Comparison of ENCODE assay signal across 18 cellular contexts in the genomic region with DNA sequence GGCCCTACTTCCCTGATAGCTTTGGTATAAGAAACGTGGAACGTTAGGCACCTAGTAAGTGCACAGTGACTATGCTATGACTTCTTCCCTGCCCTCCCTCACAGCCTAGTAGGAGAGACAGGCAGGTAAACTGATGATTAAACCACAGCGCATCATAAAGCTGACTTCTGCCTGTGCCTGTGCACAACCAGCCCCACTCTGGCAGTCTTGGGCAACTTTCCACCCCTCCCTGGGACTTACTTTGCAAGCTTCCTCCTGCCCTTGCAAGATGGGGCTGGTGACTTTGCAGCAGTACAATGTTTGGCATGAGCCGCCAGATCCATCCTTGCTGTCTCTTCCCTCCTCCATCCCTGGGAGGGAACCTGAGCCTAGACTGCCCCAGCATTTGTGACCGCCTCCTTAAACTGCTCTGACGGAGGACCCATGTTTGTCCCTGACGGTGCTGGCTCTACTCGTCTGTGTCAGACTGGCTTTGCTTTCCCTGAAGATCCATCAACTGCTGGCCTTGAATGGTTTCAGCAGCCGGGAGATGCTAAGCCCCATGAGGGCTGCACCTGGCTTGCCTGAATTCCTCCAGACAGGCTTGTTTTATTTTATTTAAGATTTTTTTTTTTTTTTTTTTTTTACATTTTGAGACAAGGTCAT. TPM values are rescaled to one million over a fixed set of nuclear protein-coding genes. Genes with fewer than 3 reads are reported as not detected.
DNase-seq lines count a peak whose midpoint lies in the region; FAIRE-seq and TF ChIP-seq lines count a peak whose summit lies in the region.
"Had no signal": no experiment of that assay in that cellular context is flagged by ENCODE, and none has a peak within 500 bp of the region (broad histone marks: within the 10 kb centered on the region; RNA-seq: fewer than 3 reads in every experiment).

No MANE protein-coding gene starts in this region.

- no peaks in the 10 kb centered on the region for H3K9me3 Mint-ChIP-seq in nephron progenitor cell
- H3K9me3 Mint-ChIP-seq: IgD-negative memory B cell had no signal

- H3K36me3 ChIP-seq in BLaER1 treated with 17β-estradiol and CSF1 and Interleukin-3, amounts not matched to agents 10 nM and 100 nM: no peaks in the 10 kb centered on the region
- H3K36me3 ChIP-seq in bronchial epithelial cell (ENCODE audit: control insufficient read depth, insufficient read depth, low read length): no peaks in the 10 kb centered on the region
- H3K36me3 ChIP-seq in PC-9 (ENCODE audit: low read depth): no peaks in the 10 kb centered on the region
- H3K36me3 ChIP-seq: MG63, SJSA1 had no signal

- no peak overlapping the region for H3K4me3 Mint-ChIP-seq in nephron progenitor cell
- H3K4me3 Mint-ChIP-seq: IgD-negative memory B cell had no signal

- no peaks in the 10 kb centered on the region for H3K36me3 Mint-ChIP-seq in nephron progenitor cell (ENCODE audit: low read depth)
- H3K36me3 Mint-ChIP-seq: IgD-negative memory B cell had no signal

- no peaks in the 10 kb centered on the region for H3F3A ChIP-seq in PC-9 (ENCODE audit: insufficient read depth, low read depth)

- H3K27ac Mint-ChIP-seq in nephron progenitor cell: peak overlapping the region; percentile 59

- no peaks in the 10 kb centered on the region for H3K9me3 ChIP-seq in BLaER1 treated with 17β-estradiol and CSF1 and Interleukin-3, amounts not matched to agents 10 nM and 100 nM (replicated peaks in 1 of 11)
- no peaks in the 10 kb centered on the region for H3K9me3 ChIP-seq in PC-9 (ENCODE audit: insufficient read depth, low read depth)
- H3K9me3 ChIP-seq: MG63, SJSA1 had no signal

- H3K4me1 Mint-ChIP-seq in nephron progenitor cell: peaks cover 30% of the 10 kb centered on the region
- H3K4me1 Mint-ChIP-seq: IgD-negative memory B cell had no signal

- no peaks in the 10 kb centered on the region; a peak in 2 of 22 replicates for H4K20me1 ChIP-seq in BLaER1 treated with 17β-estradiol and CSF1 and Interleukin-3, amounts not matched to agents 10 nM and 100 nM
- H4K20me1 ChIP-seq in PC-9 (ENCODE audit: insufficient read depth): no peaks in the 10 kb centered on the region

- CTCF ChIA-PET in PC-9 (lab: Charles Lee): interaction anchor here (0.6 kb wide), 1 partner anchor 8 kb away, joined by 4 read pairs; no protein-coding TSS in a partner anchor

- no peaks in the 10 kb centered on the region for H3K27me3 ChIP-seq in BLaER1 treated with 17β-estradiol and CSF1 and Interleukin-3, amounts not matched to agents 10 nM and 100 nM
- H3K27me3 ChIP-seq in bronchial epithelial cell (ENCODE audit: control insufficient read depth, insufficient read depth, low read length): peaks cover 2% of the 10 kb centered on the region
- H3K27me3 ChIP-seq in PC-9 (ENCODE audit: insufficient read depth, low read depth): peaks cover 32% of the 10 kb centered on the region
- H3K27me3 ChIP-seq: MG63, SJSA1 had no signal

- no peaks in the 10 kb centered on the region for H3K79me2 ChIP-seq in PC-9 (ENCODE audit: low read depth)

- H3K27ac ChIP-seq in BLaER1 treated with 17β-estradiol and CSF1 and Interleukin-3, amounts not matched to agents 10 nM and 100 nM: no peak overlapping the region
- H3K27ac ChIP-seq in PC-9: no peak overlapping the region
- H3K27ac ChIP-seq: C4-2B, SJSA1 had no signal

- TF ChIP-seq CTCF in bronchial epithelial cell (IDR thresholded peaks at IDR 0.05; ENCODE audit: insufficient read depth, low read length, severe bottlenecking) (no peak), nephron progenitor cell (IDR thresholded peaks at IDR 0.05) (no peak), PC-9 (conservative IDR thresholded peaks at IDR 0.05) (no peak)

- intact Hi-C loops in PC-9 (cut with micrococcal nuclease; ENCODE audit: unreplicated experiment): no loop called here

- H2AFZ ChIP-seq in PC-9: no peak overlapping the region

- H3K4me1 ChIP-seq in BLaER1 treated with 17β-estradiol and CSF1 and Interleukin-3, amounts not matched to agents 10 nM and 100 nM: peaks cover 0 to 81% (median 61%) of the 10 kb centered on the region in 10 experiments; a peak in 18 of 20 replicates
- H3K4me1 ChIP-seq in PC-9 (replicated peaks; ENCODE audit: insufficient read depth): no peaks in the 10 kb centered on the region
- H3K4me1 ChIP-seq: SJSA1 had no signal

- H3K9me2 ChIP-seq in PC-9 (ENCODE audit: insufficient read depth): no peaks in the 10 kb centered on the region

- no peak overlapping the region for H3K9ac ChIP-seq in BLaER1 treated with 17β-estradiol and CSF1 and Interleukin-3, amounts not matched to agents 10 nM and 100 nM

- H3K4me3 ChIP-seq in BLaER1 treated with 17β-estradiol and CSF1 and Interleukin-3, amounts not matched to agents 10 nM and 100 nM: no peak overlapping the region
- no peak overlapping the region for H3K4me3 ChIP-seq in bronchial epithelial cell (ENCODE audit: low read depth, low read length)
- no peak overlapping the region for H3K4me3 ChIP-seq in PC-9
- H3K4me3 ChIP-seq: MG63, SJSA1 had no signal

- H3K4me2 ChIP-seq in BLaER1 treated with 17β-estradiol and CSF1 and Interleukin-3, amounts not matched to agents 10 nM and 100 nM: peak overlapping the region in 9 of 11 experiments; percentile 12 to 87 (median 74); a peak in 16 of 22 replicates
- no peak overlapping the region for H3K4me2 ChIP-seq in PC-9

- peak; percentile 42 for FAIRE-seq in HTR-8/SVneo (lab: Jason Lieb, UNC)
- FAIRE-seq in bronchial epithelial cell (lab: Jason Lieb, UNC): no peak
- FAIRE-seq: RCC 7860 had no signal

- no peak for DNase-seq in HTR-8/SVneo (ENCODE audit: insufficient read length, low spot score)
- peak; percentile 77 for DNase-seq in bronchial epithelial cell (ENCODE audit: low read depth)
- DNase-seq in nephron progenitor cell: no peak
- DNase-seq in medulla oblongata (ENCODE audit: extremely low spot score): no peak
- no peak for DNase-seq in hippocampal formation (lab: John Stamatoyannopoulos, UW)
- no peak for DNase-seq in PC-9
- DNase-seq: DMS79, NCI-H1105 treated with DMSO at 0.1 percent for 48 hours, NCI-H1694 treated with DMSO at 0.1 percent for 48 hours, SW 1271 had no signal

- POLR2A ChIA-PET in PC-9 (lab: Charles Lee; ENCODE audit: unreplicated experiment): no interaction called here

- BruUV-seq in PC-9 (replicated peaks; lab: Mats Ljungman, UMichigan): no TSS peak

- peaks cover 3% of the 10 kb centered on the region for H3K27me3 Mint-ChIP-seq in nephron progenitor cell (ENCODE audit: low read depth, poor library complexity)
- H3K27me3 Mint-ChIP-seq: IgD-negative memory B cell had no signal

RNA-seq across cellular contexts. Expression of a gene that starts 36.1 kb away (rescaled TPM):
- total RNA-seq in bronchial epithelial cell (under 0.01 and 0.38 TPM in 2 replicates), PC-9 (2021) (1.1 TPM in 1 of 2 replicates, not detected in the other)
- total RNA-seq: HT1080, NCI-H460 had no signal
